Comparison of ENCODE assay signal across 8 cellular contexts in the genomic region with DNA sequence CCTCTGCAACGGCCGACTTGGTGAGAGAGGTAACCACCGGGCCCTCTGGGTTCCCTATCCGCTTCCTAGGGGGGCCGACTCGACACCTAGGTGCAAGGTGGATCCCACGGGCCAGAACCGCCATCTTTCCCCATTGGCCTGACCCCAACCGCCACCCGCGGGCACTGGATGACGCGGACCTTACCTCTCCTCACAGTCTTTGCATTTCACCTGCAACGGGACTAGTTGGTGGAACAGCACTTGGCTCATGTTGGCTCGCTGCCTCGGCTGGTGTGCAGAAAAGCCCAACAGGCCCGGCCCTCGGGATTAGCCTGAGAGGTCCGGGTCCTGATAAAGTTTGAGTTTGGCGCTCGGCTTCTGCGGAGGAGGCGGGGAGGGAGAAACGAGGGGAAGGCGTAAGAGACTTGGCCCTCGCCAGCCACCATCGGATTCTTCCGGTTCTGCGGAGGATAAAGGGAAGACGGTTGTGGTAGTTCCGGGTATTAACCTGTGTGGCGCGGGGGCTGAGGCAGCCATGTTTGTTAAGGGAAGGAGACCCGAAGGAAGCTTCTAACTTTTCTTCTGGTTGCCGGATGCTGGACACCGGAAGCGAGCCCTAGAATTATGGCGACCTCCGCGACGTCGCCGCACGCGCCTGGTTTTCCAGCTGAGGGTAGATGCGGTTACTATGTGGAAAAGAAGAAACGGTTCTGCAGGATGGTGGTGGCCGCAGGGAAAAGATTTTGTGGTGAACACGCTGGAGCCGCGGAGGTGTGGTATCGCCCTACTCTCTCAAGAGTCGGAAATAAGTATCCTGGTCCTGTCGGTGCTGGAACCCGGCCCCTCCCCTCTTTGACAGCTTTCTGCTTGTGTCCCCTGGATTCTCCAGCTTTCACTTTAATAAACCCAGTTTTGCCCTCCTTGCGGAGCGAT. TPM values are rescaled to one million over a fixed set of nuclear protein-coding genes. Genes with fewer than 3 reads are reported as not detected.
A peak's percentile ranks its signal among the peaks of the same experiment; 100 is the strongest.
DNase-seq lines count a peak whose midpoint lies in the region; ATAC-seq, FAIRE-seq and TF ChIP-seq lines count a peak whose summit lies in the region.

Gene SASS6, minus strand, starts transcription at position 365 of the 912 bp plus-strand sequence. Its CDS starts 116 bp downstream, at position 249.
A gene with protein sequence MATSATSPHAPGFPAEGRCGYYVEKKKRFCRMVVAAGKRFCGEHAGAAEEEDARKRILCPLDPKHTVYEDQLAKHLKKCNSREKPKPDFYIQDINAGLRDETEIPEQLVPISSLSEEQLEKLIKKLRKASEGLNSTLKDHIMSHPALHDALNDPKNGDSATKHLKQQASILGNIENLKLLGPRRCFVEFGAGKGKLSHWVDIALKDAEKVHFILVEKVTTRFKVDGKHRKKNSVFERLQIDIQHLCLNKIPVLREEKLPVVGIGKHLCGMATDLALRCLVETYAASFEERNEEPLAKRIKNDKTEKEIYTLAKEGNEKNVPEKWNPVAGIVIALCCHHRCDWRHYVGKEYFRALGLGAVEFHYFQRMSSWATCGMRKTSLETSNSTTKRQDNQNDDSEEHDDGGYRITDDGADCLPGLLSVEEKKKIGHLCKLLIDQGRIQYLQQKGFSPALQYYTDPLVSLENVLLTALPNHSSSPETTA (plus strand): TSS at position 598 of the 912 bp plus-strand sequence. CDS start 6 bp downstream, at position 604.

- DNase-seq in GM12891 (ENCODE audit: insufficient read length, low spot score) (peak; percentile 51), NCI-H1436 treated with DMSO at 0.1 percent for 48 hours (lab: John Stamatoyannopoulos, UW) (peak; percentile 89), T-cell (peak; percentile 78 to 96 (median 94)), heart left ventricle (peak; percentile 96 to 98 (median 97)), pons (ENCODE audit: low spot score) (peak; percentile 99), upper lobe of left lung (peak; percentile 91 to 96)

- 0 to 1% (median 0%) methylated on average over 56 to 57 of the region's 57 CpGs for WGBS in adipose tissue, 3 donors
- 0 to 1% (median 0%) methylated on average over 45 to 57 of the region's 57 CpGs for WGBS in heart left ventricle, 4 donors
- 0 to 1% methylated on average over 39 to 57 of the region's 57 CpGs for WGBS in upper lobe of left lung, 2 donors

- H3K4me3 ChIP-seq in heart left ventricle: peak within 1 kb of the TSS; percentile 56 to 88 (median 78)
- H3K4me3 ChIP-seq in upper lobe of left lung: peak within 1 kb of the TSS; percentile 74 to 88 (median 85)

- TF ChIP-seq CTCF in heart left ventricle (IDR thresholded peaks at IDR 0.05) (peak in 2 of 12 donors; percentile 9 to 13), upper lobe of left lung (IDR thresholded peaks at IDR 0.05) (peak in 4 of 6 experiments; percentile 26 to 54 (median 46))

- H3K9me3 ChIP-seq in heart left ventricle (no peaks in the 10 kb centered on the region), upper lobe of left lung (no peaks in the 10 kb centered on the region)

- peaks cover 0 to 32% (median 19%) of the 10 kb centered on the region in 12 donors for H3K4me1 ChIP-seq in heart left ventricle
- peaks cover 16 to 31% (median 22%) of the 10 kb centered on the region in 4 donors for H3K4me1 ChIP-seq in upper lobe of left lung

- no peaks in the 10 kb centered on the region for H3K27me3 ChIP-seq in heart left ventricle
- H3K27me3 ChIP-seq in upper lobe of left lung: no peaks in the 10 kb centered on the region

- peak; percentile 94 for FAIRE-seq in GM12891 (lab: Jason Lieb, UNC)

- H3K4me1 Mint-ChIP-seq in T-cell: peaks cover 30 to 43% (median 42%) of the 10 kb centered on the region in 3 donors

- peak in 1 of 4 donors; percentile 69 for TF ChIP-seq EP300 in upper lobe of left lung (IDR thresholded peaks at IDR 0.05)

- H3K27me3 Mint-ChIP-seq in T-cell: no peaks in the 10 kb centered on the region

- peak; percentile 42; the same call in 1 of the 2 replicates for TF ChIP-seq POLR2A in GM12891 (IDR thresholded peaks at IDR 0.05; ENCODE audit: low read depth, low read length)
- TF ChIP-seq POLR2A in heart left ventricle (IDR thresholded peaks at IDR 0.05): peak in 1 of 2 donors; percentile 30
- TF ChIP-seq POLR2A in upper lobe of left lung (IDR thresholded peaks at IDR 0.05): peak in 1 of 4 donors; percentile 36

- intact Hi-C loops in heart left ventricle (cut with DNase I): loop anchor here in 7 of 10 donors (1.0 to 10.0 kb wide), 18 partner anchors 94 to 764 kb away; partner anchors contain the start of genes CDC14A (in 3 of the 7), SLC30A7 (in 3 of the 7), DBT (in 2 of the 7) and RTCA (in 2 of the 7)

- H3K36me3 Mint-ChIP-seq in T-cell: peaks cover 3% of the 10 kb centered on the region

- POLR2A ChIA-PET in T-cell (lab: Charles Lee): interaction anchor here in 1 of 2 donors (0.6 to 1.0 kb wide), 5 partner anchors 117 to 326 kb away, joined by 3 to 4 read pairs (median 4); partner anchors contain the start of gene DBT

- H3K4me3 Mint-ChIP-seq in T-cell: peak within 1 kb of the TSS; percentile 96 to 99 (median 99)

- ATAC-seq in HG02840 (IDR thresholded peaks at IDR 0.05; ENCODE audit: low FRiP score, unreplicated experiment) (peak; percentile 91), T-cell (replicated peaks in 1 of 4) (peak; percentile 95 to 98 (median 96)), heart left ventricle (peak; percentile 99), upper lobe of left lung (ENCODE audit: low FRiP score in 2 of 2) (peak; percentile 100)

- H3K27ac ChIP-seq in adipose tissue (ENCODE audit: low read depth, low read length) (peak within 1 kb of the TSS; percentile 19), heart left ventricle (peak within 1 kb of the TSS in 11 of 12 donors; percentile 46 to 82 (median 66)), upper lobe of left lung (peak within 1 kb of the TSS; percentile 59 to 81 (median 74))

- CTCF ChIA-PET in T-cell (lab: Charles Lee): interaction anchor here in 1 of 2 donors (0.9 kb wide), 1 partner anchor 133 kb away, joined by 3 read pairs; the partner anchor contains the start of gene RTCA

- H3K9me3 Mint-ChIP-seq in T-cell: no peaks in the 10 kb centered on the region

- H3K36me3 ChIP-seq in heart left ventricle: peaks cover 0 to 19% (median 12%) of the 10 kb centered on the region in 9 donors
- peaks cover 0 to 12% (median under 1%) of the 10 kb centered on the region in 4 donors for H3K36me3 ChIP-seq in upper lobe of left lung

- peak within 1 kb of the TSS; percentile 96 to 98 for H3K27ac Mint-ChIP-seq in T-cell

TF ChIP-seq in GM12891, 5 proteins besides CTCF, POLR2A, EP300 and RAD21:
- TF ChIP-seq PAX5 (IDR thresholded peaks at IDR 0.05; ENCODE audit: insufficient read depth, low read length, severe bottlenecking): no peak
- no peak; the same call in 1 of the 2 replicates for TF ChIP-seq POU2F2 (IDR thresholded peaks at IDR 0.05; ENCODE audit: low read depth, low read length)
- peak; percentile 78; the same call in 1 of the 2 replicates for TF ChIP-seq TAF1 (IDR thresholded peaks at IDR 0.05; ENCODE audit: low read depth, low read length)
- no peak for TF ChIP-seq POLR2AphosphoS5 (IDR thresholded peaks at IDR 0.05; ENCODE audit: low read depth, low read length)
- TF ChIP-seq SPI1 (IDR thresholded peaks at IDR 0.05; ENCODE audit: low read depth, low read length): peak; percentile 27

RNA-seq across cellular contexts. Expression of gene SASS6, which starts in this region (rescaled TPM):
- 4.2 TPM for polyA plus RNA-seq in GM12891 (2012; ENCODE audit: low read depth, missing spikeins)
- total RNA-seq in T-cell (1 to 10 TPM; 2.8 to 6.6 (median 4.4) TPM), heart left ventricle (1 to 10 TPM; 1.5 to 2.2 (median 1.8) TPM), upper lobe of left lung (1 to 10 TPM; 1.5 to 4.9 (median 2.3) TPM)
- polyA plus RNA-seq in adipose tissue (1 to 10 TPM in 1 of 3 donors, under 1 TPM in 2; 0.62 to 2.0 (median 0.94) TPM), heart left ventricle (1 to 10 TPM; 1.1 to 1.6 TPM)

RNA-seq across cellular contexts. Expression of the second gene that starts in this region (rescaled TPM):
- polyA plus RNA-seq in GM12891 (2012; ENCODE audit: low read depth, missing spikeins): 7.1 TPM
- total RNA-seq in T-cell (10 to 100 TPM; 15.9 to 36.1 (median 33.0) TPM), heart left ventricle (1 to 10 TPM; 2.0 to 8.1 (median 5.9) TPM), upper lobe of left lung (10 to 100 TPM in 5 of 6 donors, 1 to 10 TPM in 1; 7.1 to 22.2 (median 11.6) TPM)
- polyA plus RNA-seq in adipose tissue (1 to 10 TPM; 6.4 to 7.0 (median 6.7) TPM), heart left ventricle (1 to 10 TPM; 6.2 to 8.1 TPM)

Comparison
In these comparisons a context has a peak if more than half of its experiments do, and no peak if none do; other contexts are left out.
1. Peak in every context shown above with its lines: DNase-seq, ATAC-seq, H3K4me3 ChIP-seq and H3K27ac ChIP-seq.
2. H3K27ac ChIP-seq: peak in every context shown above with its lines; median percentile 74 in upper lobe of left lung; 66 in heart left ventricle; 19 in adipose tissue.